ENCODE assay signal across 27 cellular contexts in the genomic region with DNA sequence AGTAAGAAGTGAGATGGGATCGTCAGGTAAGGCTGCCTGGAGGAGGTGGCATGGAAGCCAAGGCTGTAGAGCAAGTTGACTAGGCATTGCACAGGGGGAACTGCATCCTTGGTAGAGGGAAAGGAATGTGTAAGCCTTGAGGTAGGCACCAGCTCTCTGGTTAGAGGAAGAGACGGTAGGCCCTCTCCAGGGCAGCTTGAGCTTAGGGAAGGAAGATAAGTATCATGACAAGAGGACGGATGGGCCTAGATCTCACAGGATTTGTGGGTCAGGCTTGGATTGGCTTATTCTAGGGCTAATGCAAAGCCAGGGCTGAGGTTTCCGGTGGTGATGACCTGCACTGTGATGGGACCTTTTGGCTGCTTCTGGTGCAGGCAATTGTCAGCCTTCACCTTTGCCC.
"Had no signal": no experiment of that assay in that cellular context is flagged by ENCODE, and none has a peak within 500 bp of the region (broad histone marks: within the 10 kb centered on the region; RNA-seq: fewer than 3 reads in every experiment).

No MANE protein-coding gene starts in this region.

- H3K27me3 Mint-ChIP-seq: activated CD4-positive, alpha-beta T cell treated with anti-CD3 and anti-CD28 coated beads, Interleukin-2, amount 10 ng/mL, durations not matched to agents 24 days and 14 days had no signal

- H3K36me3 ChIP-seq: brain microvascular endothelial cell had no signal

- H3K27ac ChIP-seq: brain microvascular endothelial cell had no signal

- DNase-seq: activated CD4-positive, alpha-beta memory T cell treated with anti-CD3 and anti-CD28 coated beads for 36 hours; activated CD4-positive, alpha-beta T cell treated with anti-CD3 and anti-CD28 coated beads for 36 hours; activated CD4-positive, alpha-beta T cell treated with anti-CD3 and anti-CD28 coated beads, Interleukin-2, amount 10 ng/mL, durations not matched to agents 24 days and 14 days; activated CD4-positive, CD25-positive, alpha-beta regulatory T cell; activated CD4-positive, CD25-positive, alpha-beta regulatory T cell treated with anti-CD3 and anti-CD28 coated beads, Interleukin-2, amount 50 U/mL, for 72 hours; activated CD8-positive, alpha-beta T cell treated with anti-CD3 and anti-CD28 coated beads, Interleukin-2, amount 10 ng/mL, durations not matched to agents 7 days and 5 days; activated gamma-delta T cell treated with Interleukin-2 at 50 U/mL for 16 hours; activated naive CD4-positive, alpha-beta T cell treated with anti-CD3 and anti-CD28 coated beads, Interleukin-2, amount 50 U/mL, for 16 hours; activated naive CD4-positive, alpha-beta T cell treated with Interleukin-2 at 50 U/mL for 16 hours; activated T-cell treated with anti-CD3 and anti-CD28 coated beads for 4 hours; activated T-cell treated with anti-CD3 and anti-CD28 coated beads, Interleukin-2, amount 50 U/mL, for 24 hours; activated T-cell treated with anti-CD3 and anti-CD28 coated beads, Interleukin-2, amount 50 U/mL, for 72 hours; amniotic stem cell; anterior cingulate cortex; brain microvascular endothelial cell; cortex of kidney; dermis blood vessel endothelial cell; effector CD8-positive, alpha-beta T cell; foreskin fibroblast; T-helper 1 cell; T-helper 17 cell had no signal

- H3K9me3 Mint-ChIP-seq: activated CD4-positive, alpha-beta memory T cell treated with anti-CD3 and anti-CD28 coated beads for 36 hours; activated CD4-positive, alpha-beta T cell treated with anti-CD3 and anti-CD28 coated beads, Interleukin-2, amount 10 ng/mL, durations not matched to agents 24 days and 14 days; activated T-cell treated with anti-CD3 and anti-CD28 coated beads, Interleukin-2, amount 50 U/mL, for 24 hours; activated T-cell treated with anti-CD3 and anti-CD28 coated beads, Interleukin-2, amount 50 U/mL, for 72 hours had no signal

- H3K27me3 ChIP-seq: brain microvascular endothelial cell had no signal

- H3K27ac Mint-ChIP-seq: activated CD4-positive, alpha-beta memory T cell treated with anti-CD3 and anti-CD28 coated beads for 36 hours; activated CD4-positive, alpha-beta T cell treated with anti-CD3 and anti-CD28 coated beads for 36 hours; activated CD4-positive, alpha-beta T cell treated with anti-CD3 and anti-CD28 coated beads, Interleukin-2, amount 10 ng/mL, durations not matched to agents 24 days and 14 days; activated CD8-positive, alpha-beta T cell treated with anti-CD3 and anti-CD28 coated beads, Interleukin-2, amount 10 ng/mL, durations not matched to agents 7 days and 5 days; activated naive CD8-positive, alpha-beta T cell; activated T-cell treated with anti-CD3 and anti-CD28 coated beads, Interleukin-2, amount 50 U/mL, for 24 hours; activated T-cell treated with anti-CD3 and anti-CD28 coated beads, Interleukin-2, amount 50 U/mL, for 72 hours; T-helper 17 cell had no signal

- H3K4me1 Mint-ChIP-seq: activated CD4-positive, alpha-beta T cell treated with anti-CD3 and anti-CD28 coated beads for 36 hours; activated CD4-positive, alpha-beta T cell treated with anti-CD3 and anti-CD28 coated beads, Interleukin-2, amount 10 ng/mL, durations not matched to agents 24 days and 14 days; T-helper 17 cell had no signal

- ATAC-seq: activated CD4-positive, alpha-beta T cell treated with anti-CD3 and anti-CD28 coated beads for 36 hours; activated CD8-positive, alpha-beta T cell treated with anti-CD3 and anti-CD28 coated beads, Interleukin-2, amount 10 ng/mL, durations not matched to agents 7 days and 5 days; activated T-cell treated with anti-CD3 and anti-CD28 coated beads, Interleukin-2, amount 50 U/mL, for 72 hours; esophagus mucosa; T-helper 17 cell had no signal

- H3K4me3 Mint-ChIP-seq: activated CD4-positive, alpha-beta memory T cell treated with anti-CD3 and anti-CD28 coated beads for 36 hours; activated CD4-positive, alpha-beta T cell treated with anti-CD3 and anti-CD28 coated beads for 36 hours; activated CD4-positive, alpha-beta T cell treated with anti-CD3 and anti-CD28 coated beads, Interleukin-2, amount 10 ng/mL, durations not matched to agents 24 days and 14 days; activated CD8-positive, alpha-beta T cell treated with anti-CD3 and anti-CD28 coated beads, Interleukin-2, amount 10 ng/mL, durations not matched to agents 7 days and 5 days; activated naive CD8-positive, alpha-beta T cell; activated T-cell treated with anti-CD3 and anti-CD28 coated beads, Interleukin-2, amount 50 U/mL, for 24 hours; activated T-cell treated with anti-CD3 and anti-CD28 coated beads, Interleukin-2, amount 50 U/mL, for 72 hours; T-helper 17 cell had no signal

- H3K36me3 Mint-ChIP-seq: activated CD4-positive, alpha-beta memory T cell treated with anti-CD3 and anti-CD28 coated beads for 36 hours; activated naive CD8-positive, alpha-beta T cell had no signal

- FAIRE-seq: astrocyte, bronchial epithelial cell, colon, frontal cortex had no signal
